Comparison of ENCODE assay signal across 27 cellular contexts in the genomic region with DNA sequence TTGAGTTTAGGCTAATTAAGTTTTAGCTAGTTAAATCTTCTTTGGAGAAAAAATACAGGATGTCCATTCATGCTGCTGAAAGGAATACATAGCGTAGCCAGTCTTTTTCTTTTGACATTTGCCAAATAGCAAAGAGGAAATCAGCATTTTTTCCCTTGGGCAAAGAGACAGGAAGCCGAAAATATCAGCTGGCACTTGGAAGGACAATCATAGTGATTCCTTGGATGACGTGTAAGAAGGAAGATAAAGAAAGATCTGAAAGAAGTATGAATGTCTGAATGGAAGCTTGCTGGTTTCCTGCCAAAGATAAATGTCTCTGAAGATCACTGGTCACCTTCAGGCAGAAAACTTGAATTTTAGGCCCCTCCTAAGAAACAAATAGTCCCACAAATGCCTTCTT. TPM values are rescaled to one million over a fixed set of nuclear protein-coding genes. Genes with fewer than 3 reads are reported as not detected.
"Had no signal": no experiment of that assay in that cellular context is flagged by ENCODE, and none has a peak within 500 bp of the region (broad histone marks: within the 10 kb centered on the region; RNA-seq: fewer than 3 reads in every experiment).

No MANE protein-coding gene starts in this region.

- H3K27me3 ChIP-seq: esophagus muscularis mucosa, foreskin keratinocyte, gastrocnemius medialis, heart right ventricle, left lung had no signal

- H3K36me3 ChIP-seq: esophagus muscularis mucosa, gastrocnemius medialis, heart right ventricle, left lung, lower lobe of right lung had no signal

- FAIRE-seq: endothelial cell of umbilical vein, islet of Langerhans, keratinocyte had no signal

- H3K27ac ChIP-seq: coronary artery, dorsolateral prefrontal cortex, esophagus muscularis mucosa, foreskin keratinocyte, gastrocnemius medialis, heart right ventricle, left lung, lower lobe of right lung had no signal

- H3K4me1 ChIP-seq: esophagus muscularis mucosa, foreskin keratinocyte, gastrocnemius medialis, heart right ventricle, left lung, lower lobe of right lung had no signal

- H3K4me3 ChIP-seq: coronary artery, dorsolateral prefrontal cortex, esophagus muscularis mucosa, gastrocnemius medialis, heart right ventricle, left lung, lower lobe of right lung, mucosa of descending colon had no signal

- DNase-seq: dermis blood vessel endothelial cell; dorsolateral prefrontal cortex; effector CD4-positive, alpha-beta T cell; effector memory CD4-positive, alpha-beta T cell; foreskin keratinocyte; gastrocnemius medialis; glutamatergic neuron; head of caudate nucleus; heart right ventricle; hippocampal formation; left cardiac atrium; left lung; left ventricle myocardium superior; lower lobe of right lung; mesenchymal stem cell; mucosa of descending colon; naive B cell had no signal

- ATAC-seq: foreskin keratinocyte, gastrocnemius medialis, heart right ventricle, left cardiac atrium, left lung, left ventricle myocardium superior, lower lobe of right lung, mucosa of descending colon had no signal

- H3K9me3 ChIP-seq: esophagus muscularis mucosa, gastrocnemius medialis, heart right ventricle, left lung, lower lobe of right lung, mucosa of descending colon had no signal

RNA-seq across cellular contexts. Expression of a gene that starts 44.2 kb away (rescaled TPM):
- total RNA-seq: dermis blood vessel endothelial cell, endothelial cell of umbilical vein, epithelial cell of proximal tubule, fibroblast of villous mesenchyme, foreskin keratinocyte, glomerular endothelial cell, lung microvascular endothelial cell, myocyte had no signal
- polyA plus RNA-seq: endothelial cell of umbilical vein, foreskin keratinocyte, keratinocyte had no signal
